ENCODE assay signal across 15 cellular contexts in genomic region chr2:64376926-64377325, GRCh38.
"Had no signal": no experiment of that assay in that cellular context is flagged by ENCODE, and none has a peak within 500 bp of the region (broad histone marks: within the 10 kb centered on the region; RNA-seq: fewer than 3 reads in every experiment).

No MANE protein-coding gene starts in this region.

- ATAC-seq: activated T-cell treated with anti-CD3 and anti-CD28 coated beads, Interleukin-2, amount 50 U/mL, for 4 hours; body of pancreas; effector memory CD8-positive, alpha-beta T cell; natural killer cell; stimulated activated naive CD8-positive, alpha-beta T cell treated with anti-CD3 and anti-CD28 coated beads, Interleukin-15, Interleukin-2, amounts not matched to agents 100 U/mL and 50 U/mL, for 24 hours had no signal

- DNase-seq: activated B cell treated with CpG ODN at 0.5 μM for 24 hours; activated CD4-positive, alpha-beta memory T cell treated with anti-CD3 and anti-CD28 coated beads, Interleukin-2, amount 10 ng/mL, durations not matched to agents 7 days and 5 days; activated CD4-positive, alpha-beta T cell treated with anti-CD3 and anti-CD28 coated beads for 4 hours; activated naive CD4-positive, alpha-beta T cell treated with anti-CD3 and anti-CD28 coated beads for 36 hours; activated T-cell treated with anti-CD3 and anti-CD28 coated beads, Interleukin-2, amount 50 U/mL, for 4 hours; body of pancreas; dermis blood vessel endothelial cell; effector memory CD8-positive, alpha-beta T cell; esophagus squamous epithelium; natural killer cell; retina; stimulated activated naive CD8-positive, alpha-beta T cell treated with anti-CD3 and anti-CD28 coated beads, Interleukin-15, Interleukin-2, amounts not matched to agents 100 U/mL and 50 U/mL, for 24 hours; substantia nigra; tibial artery; uterus had no signal

- H3K36me3 ChIP-seq: esophagus squamous epithelium, tibial artery, uterus had no signal

- H3K4me3 ChIP-seq: body of pancreas, esophagus squamous epithelium, tibial artery, uterus had no signal

- H3K4me1 ChIP-seq: uterus had no signal

- H3K9me3 ChIP-seq: body of pancreas, esophagus squamous epithelium, tibial artery, uterus had no signal

- H3K27me3 ChIP-seq: uterus had no signal

- H3K27ac ChIP-seq: body of pancreas, esophagus squamous epithelium, tibial artery, uterus had no signal
